8 cellular contexts compared by ENCODE assay signal in the genomic region with DNA sequence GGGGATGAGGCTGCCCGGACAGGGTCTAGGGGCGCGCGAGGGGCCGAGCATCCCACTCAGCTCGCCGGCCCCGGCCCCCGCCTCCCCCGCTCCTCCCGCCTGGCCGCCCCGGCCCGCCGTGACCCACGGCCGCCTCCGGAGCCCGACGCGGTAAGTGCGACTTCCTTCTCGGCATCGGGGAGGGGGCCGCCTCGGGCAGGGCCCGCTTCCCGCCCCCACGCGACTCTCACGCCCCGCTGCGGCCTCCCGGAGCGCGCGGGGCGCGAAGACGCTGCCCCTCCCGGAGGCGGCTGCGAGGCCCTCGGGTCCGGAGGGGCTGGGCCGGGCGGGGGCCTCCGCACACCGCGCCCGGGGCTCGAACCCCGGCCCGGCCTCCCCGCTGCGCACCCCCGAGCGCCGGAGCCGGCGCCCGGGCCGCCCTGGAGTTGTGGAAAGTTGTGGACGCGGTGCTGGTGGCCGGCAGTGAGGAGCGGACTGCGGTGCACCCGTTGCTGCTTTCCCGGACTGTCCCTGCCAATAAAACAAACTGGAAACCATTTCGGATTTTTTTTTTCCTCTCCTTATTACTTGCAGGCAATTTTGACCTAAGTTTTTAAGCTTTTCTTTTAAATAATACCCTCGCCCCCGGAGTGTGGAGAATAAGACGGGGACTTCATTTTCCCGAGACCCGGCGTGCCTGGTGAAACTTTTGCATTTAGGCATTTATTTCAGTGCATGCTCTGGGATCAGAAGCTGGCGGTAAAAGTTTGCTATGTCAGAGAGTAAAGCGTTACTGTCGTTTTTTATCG. TPM values are rescaled to one million over a fixed set of nuclear protein-coding genes. Genes with fewer than 3 reads are reported as not detected.
DNase-seq lines count a peak whose midpoint lies in the region; ATAC-seq, FAIRE-seq and TF ChIP-seq lines count a peak whose summit lies in the region.

No MANE protein-coding gene starts in this region.

- H3K36me3 ChIP-seq in ACC112 (ENCODE audit: insufficient read depth, low read length): no peaks in the 10 kb centered on the region
- no peaks in the 10 kb centered on the region for H3K36me3 ChIP-seq in WERI-Rb-1
- H3K36me3 ChIP-seq in endothelial cell of umbilical vein (ENCODE audit: control insufficient read depth in 2 of 2, extremely low read depth in 1 of 2, insufficient read depth in 2 of 2, low read length in 2 of 2): no peaks in the 10 kb centered on the region
- no peaks in the 10 kb centered on the region for H3K36me3 ChIP-seq in upper lobe of left lung

- 2 to 4% methylated on average over 26 to 30 of the region's 81 CpGs for WGBS in upper lobe of left lung, 2 donors

- DNase-seq in GM18507 (ENCODE audit: extremely low spot score, insufficient read length, low read depth): no peak
- peak; percentile 35 for DNase-seq in WERI-Rb-1
- DNase-seq in endothelial cell of umbilical vein (ENCODE audit: low read depth, low spot score): peak; percentile 43
- no peak for DNase-seq in upper lobe of left lung
- DNase-seq in DMS114 treated with DMSO at 0.1 percent for 48 hours (lab: John Stamatoyannopoulos, UW; ENCODE audit: unreplicated experiment): no peak

- no TSS peak for BruUV-seq in endothelial cell of umbilical vein (replicated peaks; lab: Mats Ljungman, UMichigan)

- TF ChIP-seq CTCF in WERI-Rb-1 (IDR thresholded peaks at IDR 0.05; ENCODE audit: low read depth, low read length): no peak
- no peak for TF ChIP-seq CTCF in endothelial cell of umbilical vein (IDR thresholded peaks at IDR 0.05; ENCODE audit: extremely low read depth in 1 of 2, insufficient read depth in 1 of 2, low read depth in 1 of 2, low read length in 2 of 2)
- TF ChIP-seq CTCF in upper lobe of left lung (IDR thresholded peaks at IDR 0.05): peak in 1 of 6 experiments; percentile 16

- H2AFZ ChIP-seq in ACC112 (ENCODE audit: low read length, unreplicated experiment): peak overlapping the region; percentile 94
- peak overlapping the region; percentile 63 for H2AFZ ChIP-seq in endothelial cell of umbilical vein (ENCODE audit: low read depth, low read length)

- peaks cover 36% of the 10 kb centered on the region for H3K4me1 ChIP-seq in ACC112 (ENCODE audit: control insufficient read depth, insufficient read depth, low read length, unreplicated experiment)
- peaks cover 25% of the 10 kb centered on the region for H3K4me1 ChIP-seq in endothelial cell of umbilical vein (ENCODE audit: control insufficient read depth, extremely low read depth, insufficient read depth, low read length)
- peaks cover 56% of the 10 kb centered on the region for H3K4me1 ChIP-seq in mononuclear cell (ENCODE audit: insufficient read depth, low read length)
- H3K4me1 ChIP-seq in upper lobe of left lung: peaks cover 31 to 44% (median 37%) of the 10 kb centered on the region in 4 donors

- H3K27me3 ChIP-seq in ACC112 (ENCODE audit: insufficient read depth, low read length) (no peaks in the 10 kb centered on the region), WERI-Rb-1 (ENCODE audit: insufficient read depth, low read depth, severe bottlenecking) (no peaks in the 10 kb centered on the region), endothelial cell of umbilical vein (ENCODE audit: control insufficient read depth in 2 of 2, insufficient read depth in 2 of 2, low read length in 2 of 2) (no peaks in the 10 kb centered on the region), mononuclear cell (ENCODE audit: insufficient read depth, low read length) (no peaks in the 10 kb centered on the region), upper lobe of left lung (no peaks in the 10 kb centered on the region)

- peak overlapping the region; percentile 90 for H3K9ac ChIP-seq in endothelial cell of umbilical vein (replicated peaks; ENCODE audit: extremely low read depth, insufficient read depth, low read length)

- no peaks in the 10 kb centered on the region for H4K20me1 ChIP-seq in endothelial cell of umbilical vein (replicated peaks; ENCODE audit: control insufficient read depth, extremely low read depth, insufficient read depth, low read length)

- ATAC-seq in HG03196 (IDR thresholded peaks at IDR 0.05; ENCODE audit: unreplicated experiment) (peak; percentile 26), upper lobe of left lung (ENCODE audit: low FRiP score in 2 of 2) (peak; percentile 30 to 58)

- no peak for TF ChIP-seq POLR2A in endothelial cell of umbilical vein (IDR thresholded peaks at IDR 0.05; ENCODE audit: low read depth, low read length)
- peak in 2 of 4 donors; percentile 47 to 58 for TF ChIP-seq POLR2A in upper lobe of left lung (IDR thresholded peaks at IDR 0.05)

- no peak for TF ChIP-seq EP300 in upper lobe of left lung (IDR thresholded peaks at IDR 0.05)

- POLR2A ChIA-PET in endothelial cell of umbilical vein (lab: Charles Lee): interaction anchor here (1.0 to 1.1 kb wide), 2 partner anchors 19 to 402 kb away, joined by 3 read pairs; no protein-coding TSS in a partner anchor

- peak; percentile 5 for FAIRE-seq in GM18507 (lab: Jason Lieb, UNC)
- FAIRE-seq in endothelial cell of umbilical vein (lab: Jason Lieb, UNC): no peak

- H3K9me3 ChIP-seq in WERI-Rb-1 (ENCODE audit: severe bottlenecking) (no peaks in the 10 kb centered on the region), endothelial cell of umbilical vein (replicated peaks; ENCODE audit: control insufficient read depth, insufficient read depth, low read length) (no peaks in the 10 kb centered on the region), mononuclear cell (ENCODE audit: low read depth, low read length) (no peaks in the 10 kb centered on the region), upper lobe of left lung (no peaks in the 10 kb centered on the region)

- CTCF ChIA-PET in endothelial cell of umbilical vein (lab: Charles Lee): interaction anchor here (0.7 to 3.6 kb wide), 10 partner anchors 9 to 156 kb away, joined by 3 to 20 read pairs (median 4); no protein-coding TSS in a partner anchor

- H3K4me3 ChIP-seq in ACC112 (ENCODE audit: low read depth, low read length) (peak overlapping the region; percentile 98), WERI-Rb-1 (ENCODE audit: low read depth, low read length) (peak overlapping the region; percentile 52), endothelial cell of umbilical vein (replicated peaks in 1 of 3; ENCODE audit: insufficient read depth in 1 of 3, low read depth in 1 of 3, low read length in 3 of 3) (peak overlapping the region; percentile 60 to 98 (median 95)), mononuclear cell (ENCODE audit: low read length) (peak overlapping the region; percentile 67), upper lobe of left lung (peak overlapping the region; percentile 57 to 98 (median 88))

- H3K27ac ChIP-seq in ACC112 (ENCODE audit: low read depth, low read length) (peak overlapping the region; percentile 38), WERI-Rb-1 (peak overlapping the region; percentile 58), endothelial cell of umbilical vein (ENCODE audit: insufficient read depth, low read depth, low read length) (peak overlapping the region; percentile 64), upper lobe of left lung (peak overlapping the region; percentile 87 to 100 (median 95))

- intact Hi-C loops in endothelial cell of umbilical vein (cut with micrococcal nuclease): loop anchor here (1.0 to 10.0 kb wide), 9 partner anchors 9 to 290 kb away; partner anchors contain the start of genes FAM114A1 and WDR19

- peaks cover 37% of the 10 kb centered on the region for H3K79me2 ChIP-seq in ACC112 (ENCODE audit: control insufficient read depth, insufficient read depth, low read length, unreplicated experiment)
- H3K79me2 ChIP-seq in endothelial cell of umbilical vein (ENCODE audit: control insufficient read depth, insufficient read depth, low read length): peaks cover 31% of the 10 kb centered on the region

- H3K4me2 ChIP-seq in endothelial cell of umbilical vein (ENCODE audit: insufficient read depth, low read length): peak overlapping the region; percentile 95

- H3K9me1 ChIP-seq in endothelial cell of umbilical vein (replicated peaks; ENCODE audit: control insufficient read depth, extremely low read depth, insufficient read depth, low read length): no peaks in the 10 kb centered on the region

- dilution Hi-C loops in endothelial cell of umbilical vein (cut with MboI; ENCODE audit: extremely low pct_ligation_motif_present, low sequenced_read_pairs): no loop called here

TF ChIP-seq in endothelial cell of umbilical vein, 7 proteins besides CTCF, POLR2A, EP300 and RAD21:
- TF ChIP-seq POLR2AphosphoS5 (IDR thresholded peaks at IDR 0.05; ENCODE audit: insufficient read depth, low read depth, low read length) (peak; percentile 30), EZH2 (IDR thresholded peaks at IDR 0.05; ENCODE audit: borderline replicate concordance, low read depth, low read length, severe bottlenecking) (no peak)

RNA-seq across cellular contexts. Expression of gene TMEM156, which starts 12.9 kb away (rescaled TPM):
- total RNA-seq in endothelial cell of umbilical vein (1.00 and 2.7 TPM in 2 replicates), mononuclear cell (6.9 TPM), upper lobe of left lung (1 to 10 TPM in 3 of 6 donors, under 1 TPM in 2, not detected in 1; 0.30 to 1.8 (median 1.0) TPM)
- polyA plus RNA-seq in endothelial cell of umbilical vein: 0.33 and 0.39 TPM in 2 replicates
- polyA plus RNA-seq in endothelial cell of umbilical vein (2011; cell fraction: cytosol; rRNA removed): 0.86 and 1.4 TPM in 2 replicates
- polyA plus RNA-seq in endothelial cell of umbilical vein (2011; cell fraction: nucleus; rRNA removed): 0.38 and 0.91 TPM in 2 replicates
- polyA plus RNA-seq in endothelial cell of umbilical vein (2012): 7.6 and 11.1 TPM in 2 replicates
- polyA minus RNA-seq in endothelial cell of umbilical vein: 0.45 TPM in 1 of 2 replicates, not detected in the other
- polyA minus RNA-seq in endothelial cell of umbilical vein (2011; cell fraction: cytosol; rRNA and poly(A)+ RNA removed): 4.4 TPM
- 1.3 and 2.4 TPM in 2 replicates for polyA minus RNA-seq in endothelial cell of umbilical vein (2011; cell fraction: nucleus; rRNA and poly(A)+ RNA removed)

RNA-seq across cellular contexts. Expression of gene KLHL5, which starts 16.9 kb away (rescaled TPM):
- total RNA-seq in endothelial cell of umbilical vein (54.6 and 64.2 TPM in 2 replicates), mononuclear cell (37.8 TPM), upper lobe of left lung (10 to 100 TPM; 14.7 to 36.2 (median 23.7) TPM)
- 23.0 and 32.2 TPM in 2 replicates for polyA plus RNA-seq in endothelial cell of umbilical vein
- 35.1 and 36.5 TPM in 2 replicates for polyA plus RNA-seq in endothelial cell of umbilical vein (2011; cell fraction: cytosol; rRNA removed)
- polyA plus RNA-seq in endothelial cell of umbilical vein (2011; cell fraction: nucleus; rRNA removed): 22.9 and 29.4 TPM in 2 replicates
- polyA plus RNA-seq in endothelial cell of umbilical vein (2012): 60.8 and 76.7 TPM in 2 replicates
- 78.6 and 84.3 TPM in 2 replicates for polyA minus RNA-seq in endothelial cell of umbilical vein
- polyA minus RNA-seq in endothelial cell of umbilical vein (2011; cell fraction: cytosol; rRNA and poly(A)+ RNA removed): 30.1 TPM
- 27.9 and 36.6 TPM in 2 replicates for polyA minus RNA-seq in endothelial cell of umbilical vein (2011; cell fraction: nucleus; rRNA and poly(A)+ RNA removed)

Comparison
In these comparisons a context has a peak if more than half of its experiments do, and no peak if none do; other contexts are left out.
1. H3K27ac ChIP-seq: peak in every context shown above with its lines; median percentile 95 in upper lobe of left lung; 64 in endothelial cell of umbilical vein; 58 in WERI-Rb-1; 38 in ACC112.
2. DNase-seq: peak in WERI-Rb-1 (single experiment) and endothelial cell of umbilical vein (single experiment); none in GM18507 (single experiment), upper lobe of left lung (0 of 2) and DMS114 treated with DMSO at 0.1 percent for 48 hours (single experiment).
3. Peak in every context shown above with its lines, with median percentiles within 50 percentile points of each other: H3K4me3 ChIP-seq.